1 cellular context compared by ENCODE assay signal in the genomic region with DNA sequence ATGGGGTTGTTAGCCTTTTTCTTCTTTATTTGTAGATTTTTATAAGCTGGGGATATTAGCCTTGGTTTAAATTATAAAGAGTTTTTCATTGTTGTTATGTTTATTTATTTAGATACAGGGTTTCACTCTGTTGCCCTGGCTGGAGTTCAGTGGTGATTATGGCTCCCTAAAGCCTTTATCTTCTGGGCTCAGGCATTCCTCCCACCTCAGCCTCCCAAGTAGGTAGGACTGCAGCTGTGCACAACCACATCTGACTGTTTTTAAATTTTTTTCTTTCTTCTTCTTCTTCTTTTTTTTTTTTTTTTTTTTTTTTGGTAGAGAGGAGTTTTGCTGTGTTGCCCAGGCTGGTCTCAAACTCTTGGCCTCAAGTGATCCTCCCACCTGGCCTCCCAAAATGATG.
TF ChIP-seq lines count a peak whose summit lies in the region.

No MANE protein-coding gene starts in this region.

TF ChIP-seq in K562, 482 proteins besides CTCF, POLR2A, EP300 and RAD21 (continued from another document and continues in another):
- TF ChIP-seq, protein P1, sequence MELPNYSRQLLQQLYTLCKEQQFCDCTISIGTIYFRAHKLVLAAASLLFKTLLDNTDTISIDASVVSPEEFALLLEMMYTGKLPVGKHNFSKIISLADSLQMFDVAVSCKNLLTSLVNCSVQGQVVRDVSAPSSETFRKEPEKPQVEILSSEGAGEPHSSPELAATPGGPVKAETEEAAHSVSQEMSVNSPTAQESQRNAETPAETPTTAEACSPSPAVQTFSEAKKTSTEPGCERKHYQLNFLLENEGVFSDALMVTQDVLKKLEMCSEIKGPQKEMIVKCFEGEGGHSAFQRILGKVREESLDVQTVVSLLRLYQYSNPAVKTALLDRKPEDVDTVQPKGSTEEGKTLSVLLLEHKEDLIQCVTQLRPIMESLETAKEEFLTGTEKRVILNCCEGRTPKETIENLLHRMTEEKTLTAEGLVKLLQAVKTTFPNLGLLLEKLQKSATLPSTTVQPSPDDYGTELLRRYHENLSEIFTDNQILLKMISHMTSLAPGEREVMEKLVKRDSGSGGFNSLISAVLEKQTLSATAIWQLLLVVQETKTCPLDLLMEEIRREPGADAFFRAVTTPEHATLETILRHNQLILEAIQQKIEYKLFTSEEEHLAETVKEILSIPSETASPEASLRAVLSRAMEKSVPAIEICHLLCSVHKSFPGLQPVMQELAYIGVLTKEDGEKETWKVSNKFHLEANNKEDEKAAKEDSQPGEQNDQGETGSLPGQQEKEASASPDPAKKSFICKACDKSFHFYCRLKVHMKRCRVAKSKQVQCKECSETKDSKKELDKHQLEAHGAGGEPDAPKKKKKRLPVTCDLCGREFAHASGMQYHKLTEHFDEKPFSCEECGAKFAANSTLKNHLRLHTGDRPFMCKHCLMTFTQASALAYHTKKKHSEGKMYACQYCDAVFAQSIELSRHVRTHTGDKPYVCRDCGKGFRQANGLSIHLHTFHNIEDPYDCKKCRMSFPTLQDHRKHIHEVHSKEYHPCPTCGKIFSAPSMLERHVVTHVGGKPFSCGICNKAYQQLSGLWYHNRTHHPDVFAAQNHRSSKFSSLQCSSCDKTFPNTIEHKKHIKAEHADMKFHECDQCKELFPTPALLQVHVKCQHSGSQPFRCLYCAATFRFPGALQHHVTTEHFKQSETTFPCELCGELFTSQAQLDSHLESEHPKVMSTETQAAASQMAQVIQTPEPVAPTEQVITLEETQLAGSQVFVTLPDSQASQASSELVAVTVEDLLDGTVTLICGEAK (IDR thresholded peaks at IDR 0.05), result no peak
- TF ChIP-seq, protein P1 (CRISPR knock-in tag; IDR thresholded peaks at IDR 0.05), result no peak
- no peak for TF ChIP-seq U2AF1 (optimal IDR thresholded peaks at IDR 0.05; ENCODE audit: low read depth, low read length)
- TF ChIP-seq DMBX1 (CRISPR knock-in tag; IDR thresholded peaks at IDR 0.05; ENCODE audit: borderline replicate concordance), result no peak
- no peak for TF ChIP-seq SAP30 (IDR thresholded peaks at IDR 0.05; ENCODE audit: borderline replicate concordance, insufficient read depth, low read depth, low read length, poor library complexity, severe bottlenecking)
- TF ChIP-seq SMARCE1 (IDR thresholded peaks at IDR 0.05), result peak; percentile 77; the same call in 1 of the 2 replicates
- peak; percentile 81 for TF ChIP-seq TCF3 (CRISPR knock-in tag; IDR thresholded peaks at IDR 0.05)
- 0 out of 2 replicates have a peak, but pooled peaks have one; percentile 35 for TF ChIP-seq EGR1 (conservative IDR thresholded peaks at IDR 0.05)
- TF ChIP-seq DACH1 (IDR thresholded peaks at IDR 0.05; ENCODE audit: partially characterized antibody), result peak; percentile 20
- TF ChIP-seq KLF16 (IDR thresholded peaks at IDR 0.05), result peak; percentile 65; the same call in 1 of the 2 replicates
- TF ChIP-seq CC2D1A (IDR thresholded peaks at IDR 0.05), result peak; percentile 74; the same call in 1 of the 2 replicates
- TF ChIP-seq MEIS2 (IDR thresholded peaks at IDR 0.05; ENCODE audit: partially characterized antibody), result no peak
- 0 out of 2 replicates have a peak, but pooled peaks have one; percentile 15 for TF ChIP-seq SMAD4 (CRISPR knock-in tag; conservative IDR thresholded peaks at IDR 0.05)
- no peak for TF ChIP-seq FIP1L1 (IDR thresholded peaks at IDR 0.05; ENCODE audit: low read depth, low read length, poor library complexity, severe bottlenecking)
- TF ChIP-seq ARNT (IDR thresholded peaks at IDR 0.05), result no peak
- TF ChIP-seq ZKSCAN3 (CRISPR knock-in tag; IDR thresholded peaks at IDR 0.05), result no peak
- TF ChIP-seq POLR3G (IDR thresholded peaks at IDR 0.05; ENCODE audit: extremely low read depth, insufficient read length, insufficient replicate concordance), result no peak
- TF ChIP-seq ILK (tag; IDR thresholded peaks at IDR 0.05; ENCODE audit: borderline replicate concordance, low read depth), result no peak
- TF ChIP-seq HNRNPH1 (optimal IDR thresholded peaks at IDR 0.05; ENCODE audit: low read depth, low read length), result no peak
- TF ChIP-seq, protein P2, sequence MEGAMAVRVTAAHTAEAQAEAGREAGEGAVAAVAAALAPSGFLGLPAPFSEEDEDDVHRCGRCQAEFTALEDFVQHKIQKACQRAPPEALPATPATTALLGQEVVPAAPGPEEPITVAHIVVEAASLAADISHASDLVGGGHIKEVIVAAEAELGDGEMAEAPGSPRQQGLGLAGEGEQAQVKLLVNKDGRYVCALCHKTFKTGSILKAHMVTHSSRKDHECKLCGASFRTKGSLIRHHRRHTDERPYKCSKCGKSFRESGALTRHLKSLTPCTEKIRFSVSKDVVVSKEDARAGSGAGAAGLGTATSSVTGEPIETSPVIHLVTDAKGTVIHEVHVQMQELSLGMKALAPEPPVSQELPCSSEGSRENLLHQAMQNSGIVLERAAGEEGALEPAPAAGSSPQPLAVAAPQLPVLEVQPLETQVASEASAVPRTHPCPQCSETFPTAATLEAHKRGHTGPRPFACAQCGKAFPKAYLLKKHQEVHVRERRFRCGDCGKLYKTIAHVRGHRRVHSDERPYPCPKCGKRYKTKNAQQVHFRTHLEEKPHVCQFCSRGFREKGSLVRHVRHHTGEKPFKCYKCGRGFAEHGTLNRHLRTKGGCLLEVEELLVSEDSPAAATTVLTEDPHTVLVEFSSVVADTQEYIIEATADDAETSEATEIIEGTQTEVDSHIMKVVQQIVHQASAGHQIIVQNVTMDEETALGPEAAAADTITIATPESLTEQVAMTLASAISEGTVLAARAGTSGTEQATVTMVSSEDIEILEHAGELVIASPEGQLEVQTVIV (CRISPR knock-in tag; IDR thresholded peaks at IDR 0.05; ENCODE audit: borderline replicate concordance), result no peak
- TF ChIP-seq POLR2AphosphoS5 (IDR thresholded peaks at IDR 0.05; ENCODE audit: control insufficient read depth, insufficient read depth, low read depth, low read length), result peak; percentile 84
- TF ChIP-seq HNRNPLL (IDR thresholded peaks at IDR 0.05; ENCODE audit: low read depth, low read length, poor library complexity, severe bottlenecking), result no peak
- no peak for TF ChIP-seq SMAD2 (IDR thresholded peaks at IDR 0.05; ENCODE audit: low read depth, low read length)
- TF ChIP-seq BRD4 (IDR thresholded peaks at IDR 0.05), result no peak
- peak; percentile 74 to 80; a peak in 3 of 4 replicates for TF ChIP-seq TRIM24 (IDR thresholded peaks at IDR 0.05)
- no peak for TF ChIP-seq ZNF174 (CRISPR knock-in tag; IDR thresholded peaks at IDR 0.05)
- no peak for TF ChIP-seq TGIF2 (CRISPR knock-in tag; IDR thresholded peaks at IDR 0.05)
- TF ChIP-seq, protein P3, sequence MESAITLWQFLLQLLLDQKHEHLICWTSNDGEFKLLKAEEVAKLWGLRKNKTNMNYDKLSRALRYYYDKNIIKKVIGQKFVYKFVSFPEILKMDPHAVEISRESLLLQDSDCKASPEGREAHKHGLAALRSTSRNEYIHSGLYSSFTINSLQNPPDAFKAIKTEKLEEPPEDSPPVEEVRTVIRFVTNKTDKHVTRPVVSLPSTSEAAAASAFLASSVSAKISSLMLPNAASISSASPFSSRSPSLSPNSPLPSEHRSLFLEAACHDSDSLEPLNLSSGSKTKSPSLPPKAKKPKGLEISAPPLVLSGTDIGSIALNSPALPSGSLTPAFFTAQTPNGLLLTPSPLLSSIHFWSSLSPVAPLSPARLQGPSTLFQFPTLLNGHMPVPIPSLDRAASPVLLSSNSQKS (CRISPR knock-in tag; IDR thresholded peaks at IDR 0.05), result no peak
- no peak for TF ChIP-seq KAT8 (IDR thresholded peaks at IDR 0.05; ENCODE audit: low read depth)
- TF ChIP-seq, protein P4, sequence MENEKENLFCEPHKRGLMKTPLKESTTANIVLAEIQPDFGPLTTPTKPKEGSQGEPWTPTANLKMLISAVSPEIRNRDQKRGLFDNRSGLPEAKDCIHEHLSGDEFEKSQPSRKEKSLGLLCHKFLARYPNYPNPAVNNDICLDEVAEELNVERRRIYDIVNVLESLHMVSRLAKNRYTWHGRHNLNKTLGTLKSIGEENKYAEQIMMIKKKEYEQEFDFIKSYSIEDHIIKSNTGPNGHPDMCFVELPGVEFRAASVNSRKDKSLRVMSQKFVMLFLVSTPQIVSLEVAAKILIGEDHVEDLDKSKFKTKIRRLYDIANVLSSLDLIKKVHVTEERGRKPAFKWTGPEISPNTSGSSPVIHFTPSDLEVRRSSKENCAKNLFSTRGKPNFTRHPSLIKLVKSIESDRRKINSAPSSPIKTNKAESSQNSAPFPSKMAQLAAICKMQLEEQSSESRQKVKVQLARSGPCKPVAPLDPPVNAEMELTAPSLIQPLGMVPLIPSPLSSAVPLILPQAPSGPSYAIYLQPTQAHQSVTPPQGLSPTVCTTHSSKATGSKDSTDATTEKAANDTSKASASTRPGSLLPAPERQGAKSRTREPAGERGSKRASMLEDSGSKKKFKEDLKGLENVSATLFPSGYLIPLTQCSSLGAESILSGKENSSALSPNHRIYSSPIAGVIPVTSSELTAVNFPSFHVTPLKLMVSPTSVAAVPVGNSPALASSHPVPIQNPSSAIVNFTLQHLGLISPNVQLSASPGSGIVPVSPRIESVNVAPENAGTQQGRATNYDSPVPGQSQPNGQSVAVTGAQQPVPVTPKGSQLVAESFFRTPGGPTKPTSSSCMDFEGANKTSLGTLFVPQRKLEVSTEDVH (IDR thresholded peaks at IDR 0.05; ENCODE audit: low read depth, partially characterized antibody), result no peak
- TF ChIP-seq, protein P5, sequence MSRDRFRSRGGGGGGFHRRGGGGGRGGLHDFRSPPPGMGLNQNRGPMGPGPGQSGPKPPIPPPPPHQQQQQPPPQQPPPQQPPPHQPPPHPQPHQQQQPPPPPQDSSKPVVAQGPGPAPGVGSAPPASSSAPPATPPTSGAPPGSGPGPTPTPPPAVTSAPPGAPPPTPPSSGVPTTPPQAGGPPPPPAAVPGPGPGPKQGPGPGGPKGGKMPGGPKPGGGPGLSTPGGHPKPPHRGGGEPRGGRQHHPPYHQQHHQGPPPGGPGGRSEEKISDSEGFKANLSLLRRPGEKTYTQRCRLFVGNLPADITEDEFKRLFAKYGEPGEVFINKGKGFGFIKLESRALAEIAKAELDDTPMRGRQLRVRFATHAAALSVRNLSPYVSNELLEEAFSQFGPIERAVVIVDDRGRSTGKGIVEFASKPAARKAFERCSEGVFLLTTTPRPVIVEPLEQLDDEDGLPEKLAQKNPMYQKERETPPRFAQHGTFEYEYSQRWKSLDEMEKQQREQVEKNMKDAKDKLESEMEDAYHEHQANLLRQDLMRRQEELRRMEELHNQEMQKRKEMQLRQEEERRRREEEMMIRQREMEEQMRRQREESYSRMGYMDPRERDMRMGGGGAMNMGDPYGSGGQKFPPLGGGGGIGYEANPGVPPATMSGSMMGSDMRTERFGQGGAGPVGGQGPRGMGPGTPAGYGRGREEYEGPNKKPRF (IDR thresholded peaks at IDR 0.05; ENCODE audit: low read depth, low read length), result no peak
- TF ChIP-seq MTA2 (IDR thresholded peaks at IDR 0.05; ENCODE audit: low read depth), result peak; percentile 66
- TF ChIP-seq NCOR1 (IDR thresholded peaks at IDR 0.05), result peak; percentile 74
- TF ChIP-seq, protein P6, sequence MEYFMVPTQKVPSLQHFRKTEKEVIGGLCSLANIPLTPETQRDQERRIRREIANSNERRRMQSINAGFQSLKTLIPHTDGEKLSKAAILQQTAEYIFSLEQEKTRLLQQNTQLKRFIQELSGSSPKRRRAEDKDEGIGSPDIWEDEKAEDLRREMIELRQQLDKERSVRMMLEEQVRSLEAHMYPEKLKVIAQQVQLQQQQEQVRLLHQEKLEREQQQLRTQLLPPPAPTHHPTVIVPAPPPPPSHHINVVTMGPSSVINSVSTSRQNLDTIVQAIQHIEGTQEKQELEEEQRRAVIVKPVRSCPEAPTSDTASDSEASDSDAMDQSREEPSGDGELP (CRISPR knock-in tag; IDR thresholded peaks at IDR 0.05; ENCODE audit: borderline replicate concordance), result peak; percentile 34; the same call in 1 of the 2 replicates
- TF ChIP-seq TCF7 (IDR thresholded peaks at IDR 0.05; ENCODE audit: borderline replicate concordance), result no peak
- no peak for TF ChIP-seq MYNN (IDR thresholded peaks at IDR 0.05)
- TF ChIP-seq MYNN (CRISPR knock-in tag; IDR thresholded peaks at IDR 0.05), result no peak
- TF ChIP-seq ZNF384 (IDR thresholded peaks at IDR 0.05; ENCODE audit: low read depth, low read length), result peak; percentile 91
